ENCODE assay signal across 13 cellular contexts in genomic region chr6:140979642-140980091, GRCh38.
DNase-seq lines count a peak whose midpoint lies in the region; ATAC-seq, FAIRE-seq and TF ChIP-seq lines count a peak whose summit lies in the region.
"Had no signal": no experiment of that assay in that cellular context is flagged by ENCODE, and none has a peak within 500 bp of the region (broad histone marks: within the 10 kb centered on the region; RNA-seq: fewer than 3 reads in every experiment).

No MANE protein-coding gene starts in this region.

- no peaks in the 10 kb centered on the region for H4K20me1 ChIP-seq in IMR-90 (ENCODE audit: insufficient read depth, low read length)
- no peaks in the 10 kb centered on the region for H4K20me1 ChIP-seq in endothelial cell of umbilical vein (replicated peaks; ENCODE audit: control insufficient read depth, extremely low read depth, insufficient read depth, low read length)

- H3K4me1 ChIP-seq in IMR-90 (ENCODE audit: control insufficient read depth, insufficient read depth, low read length) (peaks cover 6% of the 10 kb centered on the region; the same call in 1 of the 2 replicates), endothelial cell of umbilical vein (ENCODE audit: control insufficient read depth, extremely low read depth, insufficient read depth, low read length) (peaks cover 14% of the 10 kb centered on the region), thoracic aorta (ENCODE audit: control insufficient read depth in 1 of 2, low read depth in 2 of 2) (peaks cover 28 to 31% of the 10 kb centered on the region in 2 donors)

- H2AK9ac ChIP-seq in IMR-90 (replicated peaks; ENCODE audit: low read depth, low read length, poor library complexity), result no peak overlapping the region

- H3K36me3 ChIP-seq in IMR-90 (ENCODE audit: control insufficient read depth, insufficient read depth, low read length), result no peaks in the 10 kb centered on the region
- H3K36me3 ChIP-seq in endothelial cell of umbilical vein (ENCODE audit: control insufficient read depth in 2 of 2, extremely low read depth in 1 of 2, insufficient read depth in 2 of 2, low read length in 2 of 2), result no peaks in the 10 kb centered on the region
- no peaks in the 10 kb centered on the region for H3K36me3 ChIP-seq in thoracic aorta

- no peak for TF ChIP-seq CTCF in IMR-90 (conservative IDR thresholded peaks at IDR 0.05; ENCODE audit: low read depth, low read length)
- TF ChIP-seq CTCF in endothelial cell of umbilical vein (IDR thresholded peaks at IDR 0.05; ENCODE audit: extremely low read depth in 1 of 2, insufficient read depth in 1 of 2, low read depth in 1 of 2, low read length in 2 of 2), result no peak
- TF ChIP-seq CTCF in thoracic aorta (IDR thresholded peaks at IDR 0.05), result no peak

- H3K9me1 ChIP-seq in IMR-90 (ENCODE audit: insufficient read depth, low read length), result no peaks in the 10 kb centered on the region; the same call in 1 of the 2 replicates
- H3K9me1 ChIP-seq in endothelial cell of umbilical vein (replicated peaks; ENCODE audit: control insufficient read depth, extremely low read depth, insufficient read depth, low read length), result no peaks in the 10 kb centered on the region

- H3K4me3 ChIP-seq in IMR-90 (ENCODE audit: insufficient read depth, low read depth, low read length), result no peak overlapping the region
- H3K4me3 ChIP-seq in endothelial cell of umbilical vein (replicated peaks in 1 of 3; ENCODE audit: insufficient read depth in 1 of 3, low read depth in 1 of 3, low read length in 3 of 3), result no peak overlapping the region
- H3K4me3 ChIP-seq in thoracic aorta, result peak overlapping the region; percentile 6

- H3K27ac ChIP-seq in IMR-90 (ENCODE audit: insufficient read depth, low read length) (peak overlapping the region; percentile 36; the same call in 1 of the 2 replicates), endothelial cell of umbilical vein (ENCODE audit: insufficient read depth, low read depth, low read length) (peak overlapping the region; percentile 73), layer of hippocampus (ENCODE audit: low read depth, low read length) (peak overlapping the region; percentile 6), thoracic aorta (peak overlapping the region; percentile 74 to 87)

- peak overlapping the region; percentile 93 for H3K18ac ChIP-seq in IMR-90 (ENCODE audit: low read depth, low read length)

- no CpG with 5 or more reads among the region's 4 CpGs for WGBS in IMR-90 (ENCODE audit: extremely low coverage in 2 of 2, insufficient read length in 1 of 2), 2 experiments

- H4K91ac ChIP-seq in IMR-90 (ENCODE audit: insufficient read depth, low read depth, low read length), result peak overlapping the region; percentile 75

- H3K4ac ChIP-seq in IMR-90 (ENCODE audit: low read depth, low read length), result peak overlapping the region; percentile 71; the same call in 1 of the 2 replicates

- peak; percentile 80 for ATAC-seq in IMR-90 (ENCODE audit: low read depth)
- ATAC-seq in thoracic aorta (ENCODE audit: insufficient number of reproducible peaks, low FRiP score, low read depth), result peak; percentile 94

- H2BK5ac ChIP-seq in IMR-90 (ENCODE audit: low read depth, low read length, poor library complexity, severe bottlenecking), result peak overlapping the region; percentile 94

- H3K23ac ChIP-seq in IMR-90 (ENCODE audit: low read depth, low read length), result peak overlapping the region; percentile 84

- peak overlapping the region; percentile 97 for H2BK15ac ChIP-seq in IMR-90 (ENCODE audit: low read depth, low read length)

- CTCF ChIA-PET in IMR-90 (lab: Yijun Ruan, JAX) (interaction anchor here (1.5 kb wide), 1 partner anchor 122 kb away, joined by 4 read pairs; no protein-coding TSS in a partner anchor), endothelial cell of umbilical vein (lab: Charles Lee) (interaction anchor here (0.5 to 1.6 kb wide), 9 partner anchors 9 to 820 kb away, joined by 3 to 5 read pairs (median 3); no protein-coding TSS in a partner anchor)

- no peak for TF ChIP-seq RAD21 in IMR-90 (IDR thresholded peaks at IDR 0.05; ENCODE audit: low read length)

- no peaks in the 10 kb centered on the region for H3K79me1 ChIP-seq in IMR-90 (ENCODE audit: low read depth in 1 of 2, low read length in 2 of 2)

- peak overlapping the region; percentile 93 for H2BK20ac ChIP-seq in IMR-90 (ENCODE audit: low read depth, low read length)

- H3K4me2 ChIP-seq in IMR-90 (ENCODE audit: low read depth, low read length), result peak overlapping the region; percentile 57; the same call in 1 of the 2 replicates
- H3K4me2 ChIP-seq in endothelial cell of umbilical vein (ENCODE audit: insufficient read depth, low read length), result peak overlapping the region; percentile 6

- H3K9me3 ChIP-seq in IMR-90 (ENCODE audit: control insufficient read depth, insufficient read depth, low read length) (no peaks in the 10 kb centered on the region), endothelial cell of umbilical vein (replicated peaks; ENCODE audit: control insufficient read depth, insufficient read depth, low read length) (no peaks in the 10 kb centered on the region), thoracic aorta (no peaks in the 10 kb centered on the region)

- H3K79me2 ChIP-seq in endothelial cell of umbilical vein (ENCODE audit: control insufficient read depth, insufficient read depth, low read length), result no peaks in the 10 kb centered on the region

- H3K14ac ChIP-seq in IMR-90 (replicated peaks; ENCODE audit: low read depth, low read length), result peak overlapping the region; percentile 88

- H3K9ac ChIP-seq in IMR-90 (ENCODE audit: low read depth, low read length) (no peak overlapping the region), endothelial cell of umbilical vein (replicated peaks; ENCODE audit: extremely low read depth, insufficient read depth, low read length) (no peak overlapping the region)

- FAIRE-seq in endothelial cell of umbilical vein (lab: Jason Lieb, UNC), result peak; percentile 67
- FAIRE-seq: keratinocyte, small intestine had no signal

- TF ChIP-seq POLR2A in IMR-90 (IDR thresholded peaks at IDR 0.05; ENCODE audit: low read depth, low read length) (no peak), endothelial cell of umbilical vein (IDR thresholded peaks at IDR 0.05; ENCODE audit: low read depth, low read length) (no peak)

- dilution Hi-C loops in IMR-90 (cut with HindIII; ENCODE audit: low sequenced_read_pairs, unreplicated experiment) (no loop called here), endothelial cell of umbilical vein (cut with MboI; ENCODE audit: extremely low pct_ligation_motif_present, low sequenced_read_pairs) (no loop called here)

- peak overlapping the region; percentile 81; the same call in 1 of the 2 replicates for H4K5ac ChIP-seq in IMR-90 (ENCODE audit: low read depth, low read length)

- intact Hi-C loops in IMR-90 (cut with micrococcal nuclease) (no loop called here), endothelial cell of umbilical vein (cut with micrococcal nuclease) (loop anchor here (2.0 kb wide), 1 partner anchor 573 kb away; no protein-coding TSS in a partner anchor), posterior vena cava (cut with DNase I) (loop anchor here in 1 of 2 donors (2.0 kb wide), 1 partner anchor 73 kb away; no protein-coding TSS in a partner anchor)

- POLR2A ChIA-PET in IMR-90 (lab: Charles Lee; ENCODE audit: unreplicated experiment) (no interaction called here), endothelial cell of umbilical vein (lab: Charles Lee) (no interaction called here)

- in situ Hi-C loops in IMR-90 (cut with MboI; ENCODE audit: low sequenced_read_pairs), result no loop called here

- H3K27me3 ChIP-seq in IMR-90 (ENCODE audit: control insufficient read depth, insufficient read depth, low read length), result no peaks in the 10 kb centered on the region
- H3K27me3 ChIP-seq in endothelial cell of umbilical vein (ENCODE audit: control insufficient read depth in 2 of 2, insufficient read depth in 2 of 2, low read length in 2 of 2), result no peaks in the 10 kb centered on the region
- no peaks in the 10 kb centered on the region for H3K27me3 ChIP-seq in layer of hippocampus (ENCODE audit: control insufficient read depth, insufficient read depth, low read length)
- H3K27me3 ChIP-seq in thoracic aorta (replicated peaks; ENCODE audit: insufficient read depth), result no peaks in the 10 kb centered on the region

- H2AFZ ChIP-seq in IMR-90 (replicated peaks; ENCODE audit: low read length, poor library complexity) (peak overlapping the region; percentile 78), endothelial cell of umbilical vein (ENCODE audit: low read depth, low read length) (peak overlapping the region; percentile 76)

- H3K56ac ChIP-seq in IMR-90 (ENCODE audit: extremely low read depth, insufficient read depth, low read length), result no peak overlapping the region

- DNase-seq in IMR-90 (peak; percentile 89), endothelial cell of umbilical vein (ENCODE audit: low read depth, low spot score) (peak; percentile 98), thoracic aorta (ENCODE audit: low spot score) (peak; percentile 41), NCI-H345 treated with DMSO at 0.1 percent for 48 hours (lab: John Stamatoyannopoulos, UW; ENCODE audit: unreplicated experiment) (no peak), posterior vena cava (ENCODE audit: low spot score) (no peak), NCI-H345 (lab: John Stamatoyannopoulos, UW) (no peak)
- no peak for DNase-seq in stimulated activated CD4-positive, alpha-beta T cell treated with anti-CD3 and anti-CD28 coated beads, Interleukin-2, amount 100 ng/mL, for 24 hours
- DNase-seq: cerebellar nuclear complex; NCI-H446 treated with DMSO at 0.1 percent for 48 hours; small intestine; stimulated activated naive CD4-positive, alpha-beta T cell had no signal

- H2BK120ac ChIP-seq in IMR-90 (ENCODE audit: low read depth, low read length), result peak overlapping the region; percentile 89

- H2AK5ac ChIP-seq in IMR-90 (ENCODE audit: low read depth, low read length), result peak overlapping the region; percentile 68; the same call in 1 of the 2 replicates

- H4K8ac ChIP-seq in IMR-90 (ENCODE audit: low read depth in 2 of 2, low read length in 2 of 2), result peak overlapping the region; percentile 10 to 57; a peak in 3 of 4 replicates

- BruUV-seq in IMR-90 (replicated peaks; lab: Mats Ljungman, UMichigan) (no TSS peak), endothelial cell of umbilical vein (replicated peaks; lab: Mats Ljungman, UMichigan) (no TSS peak)

TF ChIP-seq in IMR-90, 13 proteins besides CTCF, POLR2A, EP300 and RAD21 (continues in another document):
- TF ChIP-seq MAZ (IDR thresholded peaks at IDR 0.05; ENCODE audit: borderline replicate concordance, low read depth, low read length) (no peak), CEBPB (IDR thresholded peaks at IDR 0.05; ENCODE audit: low read depth, low read length) (peak; percentile 87)

TF ChIP-seq in endothelial cell of umbilical vein, 7 proteins besides CTCF, POLR2A, EP300 and RAD21 (continues in another document):
- TF ChIP-seq EZH2 (IDR thresholded peaks at IDR 0.05; ENCODE audit: borderline replicate concordance, low read depth, low read length, severe bottlenecking) (no peak), MYC (IDR thresholded peaks at IDR 0.05; ENCODE audit: low read depth, low read length) (no peak), MAX (IDR thresholded peaks at IDR 0.05; ENCODE audit: insufficient read depth, insufficient read length) (no peak), GATA2 (IDR thresholded peaks at IDR 0.05; ENCODE audit: insufficient read depth, insufficient read length, low read depth, low read length) (peak; percentile 21)

Comparison
In these comparisons a context has a peak if more than half of its experiments do, and no peak if none do; other contexts are left out.
1. DNase-seq: peak in IMR-90 (single experiment), endothelial cell of umbilical vein (single experiment) and thoracic aorta (single experiment); none in NCI-H345 treated with DMSO at 0.1 percent for 48 hours (single experiment), posterior vena cava (single experiment), NCI-H345 (single experiment) and stimulated activated CD4-positive, alpha-beta T cell treated with anti-CD3 and anti-CD28 coated beads, Interleukin-2, amount 100 ng/mL, for 24 hours (0 of 2).
2. H3K27ac ChIP-seq: peak in every context shown above with its lines; median percentile 80 in thoracic aorta; 73 in endothelial cell of umbilical vein; 36 in IMR-90; 6 in layer of hippocampus.